ENCODE assay signal across 8 cellular contexts in the genomic region with DNA sequence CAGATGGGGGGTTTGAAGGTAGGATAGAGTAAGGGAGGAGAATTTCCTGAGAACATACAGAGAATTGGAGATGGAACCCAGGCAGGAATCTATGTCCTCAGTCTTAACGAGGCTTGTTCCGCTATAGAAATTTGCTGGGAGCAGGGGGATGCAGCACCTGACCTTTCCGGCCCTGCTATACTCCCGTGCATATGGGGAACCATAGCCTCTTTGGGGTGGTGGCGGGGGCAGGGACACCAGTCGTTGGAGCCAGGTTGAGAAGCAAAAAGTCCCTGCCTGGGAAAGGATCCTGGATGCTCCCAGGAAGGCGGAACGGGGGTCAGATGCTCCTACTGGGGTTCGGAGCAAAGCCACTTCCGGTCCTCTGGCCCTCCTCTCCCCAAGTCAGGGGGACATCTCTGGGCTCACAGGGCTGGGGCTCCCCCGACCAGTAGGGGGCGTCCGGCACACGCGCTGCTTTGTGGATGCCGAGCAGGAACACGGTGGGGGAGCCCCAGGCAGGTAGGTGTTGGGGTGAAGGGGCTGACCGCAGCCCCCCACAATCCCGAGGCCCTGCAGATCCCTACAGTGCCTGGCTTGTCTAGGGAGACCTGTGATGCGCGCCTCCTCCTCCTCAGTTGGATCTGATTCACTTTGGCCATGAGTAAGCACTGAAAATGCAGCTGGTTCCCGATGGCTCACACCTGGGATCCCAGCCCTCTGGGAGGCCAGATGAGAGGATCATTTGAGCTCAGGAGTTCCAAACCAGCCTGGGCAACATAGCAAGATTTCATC. TPM values are rescaled to one million over a fixed set of nuclear protein-coding genes. Genes with fewer than 3 reads are reported as not detected.
A peak's percentile ranks its signal among the peaks of the same experiment; 100 is the strongest.
DNase-seq lines count a peak whose midpoint lies in the region; ATAC-seq lines count a peak whose summit lies in the region.

No MANE protein-coding gene starts in this region.

- H3K27ac ChIP-seq in caudate nucleus (ENCODE audit: low read depth, low read length) = no peak overlapping the region

- DNase-seq in COLO829 (ENCODE audit: low spot score) = peak; percentile 55
- peak; percentile 16 for DNase-seq in MV-4-11 (lab: John Stamatoyannopoulos, UW)
- peak; percentile 62 for DNase-seq in activated CD4-positive, CD25-positive, alpha-beta regulatory T cell treated with anti-CD3 and anti-CD28 coated beads, Interleukin-2, amount 50 U/mL, for 16 hours (ENCODE audit: low read depth, low spot score)
- peak in 53 of 61 donors; percentile 8 to 71 (median 48) for DNase-seq in caudate nucleus (lab: John Stamatoyannopoulos, UW)
- DNase-seq in left kidney (ENCODE audit: low read depth, low spot score) = peak; percentile 84
- peak; percentile 64 to 77 (median 66) for DNase-seq in stimulated activated CD4-positive, alpha-beta T cell treated with anti-CD3 and anti-CD28 coated beads, TNF-alpha, amount 100 ng/mL, for 24 hours (ENCODE audit: low read depth in 3 of 3)
- no peak for DNase-seq in H4 (ENCODE audit: low spot score)

- peak; percentile 73 for ATAC-seq in GM21423 (IDR thresholded peaks at IDR 0.05; ENCODE audit: unreplicated experiment)

RNA-seq across cellular contexts. Expression of a gene that starts 15.5 kb away (rescaled TPM):
- 7.3 and 8.8 TPM in 2 replicates for total RNA-seq in H4 (2014; rRNA removed; shearing (Covaris generic))

RNA-seq across cellular contexts. Expression of a gene that starts 27.5 kb away (rescaled TPM):
- total RNA-seq in H4 (2014; rRNA removed; shearing (Covaris generic)) = 0.29 and 0.45 TPM in 2 replicates

RNA-seq across cellular contexts. Expression of a gene that starts 46.5 kb away (rescaled TPM):
- not detected in 2 replicates for total RNA-seq in H4 (2014; rRNA removed; shearing (Covaris generic))
